9 cellular contexts compared by ENCODE assay signal in genomic region chr3:4983739-4984510, GRCh38. TPM values are rescaled to one million over a fixed set of nuclear protein-coding genes. Genes with fewer than 3 reads are reported as not detected.
DNase-seq lines count a peak whose midpoint lies in the region; ATAC-seq and TF ChIP-seq lines count a peak whose summit lies in the region.
"Had no signal": no experiment of that assay in that cellular context is flagged by ENCODE, and none has a peak within 500 bp of the region (broad histone marks: within the 10 kb centered on the region; RNA-seq: fewer than 3 reads in every experiment).

No MANE protein-coding gene starts in this region.

- H3K9ac ChIP-seq in GM23248, result peak overlapping the region; percentile 99

- H2AFZ ChIP-seq in GM23248, result no peak overlapping the region

- peaks cover 51% of the 10 kb centered on the region for H3K79me2 ChIP-seq in GM23248 (ENCODE audit: insufficient read depth)

- no peaks in the 10 kb centered on the region for H3K9me3 ChIP-seq in GM23248 (ENCODE audit: low read depth)
- H3K9me3 ChIP-seq in prostate gland, result no peaks in the 10 kb centered on the region
- no peaks in the 10 kb centered on the region for H3K9me3 ChIP-seq in vagina

- H3K4me3 ChIP-seq in GM06990 (replicated peaks; ENCODE audit: low read depth, low read length) (peak overlapping the region; percentile 96), GM23248 (peak overlapping the region; percentile 90), prostate gland (peak overlapping the region in 1 of 2 donors; percentile 23), vagina (peak overlapping the region; percentile 19 to 76)
- H3K4me3 ChIP-seq: cardiac muscle cell had no signal

- no peak for TF ChIP-seq POLR2A in prostate gland (IDR thresholded peaks at IDR 0.05)
- peak in 1 of 2 donors; percentile 29 for TF ChIP-seq POLR2A in vagina (IDR thresholded peaks at IDR 0.05)

- H3K9me2 ChIP-seq in GM23248 (ENCODE audit: insufficient read depth), result no peaks in the 10 kb centered on the region

- in situ Hi-C loops in GM23248 (cut with MboI), result no loop called here

- peaks cover 9% of the 10 kb centered on the region for H3K36me3 ChIP-seq in GM06990 (ENCODE audit: control insufficient read depth, insufficient read depth, low read length)
- H3K36me3 ChIP-seq in GM23248 (ENCODE audit: low read depth), result peaks cover 22% of the 10 kb centered on the region
- no peaks in the 10 kb centered on the region for H3K36me3 ChIP-seq in prostate gland
- no peaks in the 10 kb centered on the region for H3K36me3 ChIP-seq in vagina

- TF ChIP-seq CTCF in GM06990 (IDR thresholded peaks at IDR 0.05; ENCODE audit: insufficient read depth, low read length, poor library complexity, severe bottlenecking), result no peak
- no peak for TF ChIP-seq CTCF in prostate gland (IDR thresholded peaks at IDR 0.05)
- TF ChIP-seq CTCF in vagina (IDR thresholded peaks at IDR 0.05), result no peak

- H3K4me2 ChIP-seq in GM23248 (ENCODE audit: unreplicated experiment), result peak overlapping the region; percentile 98

- no peaks in the 10 kb centered on the region for H4K20me1 ChIP-seq in GM23248 (ENCODE audit: insufficient read depth)

- H3K27me3 ChIP-seq in GM06990 (replicated peaks; ENCODE audit: control insufficient read depth, insufficient read depth, low read length) (no peaks in the 10 kb centered on the region), GM23248 (replicated peaks; ENCODE audit: insufficient read depth) (no peaks in the 10 kb centered on the region), prostate gland (replicated peaks; ENCODE audit: insufficient read depth) (no peaks in the 10 kb centered on the region), vagina (no peaks in the 10 kb centered on the region)
- H3K27me3 ChIP-seq: cardiac muscle cell had no signal

- H3F3A ChIP-seq in GM23248 (ENCODE audit: insufficient read depth), result peaks cover 60% of the 10 kb centered on the region

- peak; percentile 2 for ATAC-seq in esophagus mucosa

- WGBS in GM23248 (ENCODE audit: low coverage in 1 of 2, low lambda C conversion rate in 2 of 2, missing lambda C conversion rate in 2 of 2), 2 experiments, result 4 to 6% methylated on average over 16 of the region's 16 CpGs
- 17% methylated on average over 16 of the region's 16 CpGs for WGBS in prostate gland

- H3K4me1 ChIP-seq in GM23248 (ENCODE audit: insufficient read depth) (peaks cover 51% of the 10 kb centered on the region), prostate gland (replicated peaks) (peaks cover 32% of the 10 kb centered on the region), vagina (peaks cover 76% of the 10 kb centered on the region)

- H3K27ac ChIP-seq in GM23248 (peak overlapping the region; percentile 98), prostate gland (peak overlapping the region; percentile 98), vagina (peak overlapping the region; percentile 98)
- H3K27ac ChIP-seq: cardiac muscle cell had no signal

- peak; percentile 87 for DNase-seq in GM06990 (ENCODE audit: extremely low read depth, insufficient read length)
- peak; percentile 93 for DNase-seq in GM23248
- peak; percentile 98 for DNase-seq in MV-4-11 (lab: John Stamatoyannopoulos, UW)
- peak; percentile 68 for DNase-seq in activated CD8-positive, alpha-beta memory T cell treated with anti-CD3 and anti-CD28 coated beads, Interleukin-2, amount 50 U/mL, for 24 hours (ENCODE audit: extremely low read depth)
- no peak for DNase-seq in prostate gland (ENCODE audit: low spot score)
- no peak for DNase-seq in vagina (ENCODE audit: extremely low spot score in 2 of 2)
- no peak for DNase-seq in NCI-H524 treated with DMSO at 0.1 percent for 48 hours (lab: John Stamatoyannopoulos, UW)

- intact Hi-C loops in prostate gland (cut with DNase I) (loop anchor here (10.0 kb wide), 2 partner anchors 239 to 329 kb away; no protein-coding TSS in a partner anchor), vagina (cut with DNase I) (loop anchor here (5.0 kb wide), 1 partner anchor 157 kb away; no protein-coding TSS in a partner anchor)

RNA-seq across cellular contexts. Expression of gene BHLHE40, which starts 4.7 kb away (rescaled TPM):
- 27.6 and 33.9 TPM in 2 replicates for total RNA-seq in GM23248 (2014; rRNA removed; shearing (Covaris generic))
- 42.9 TPM in 2 replicates for polyA plus RNA-seq in GM23248 (2016; fragmentation: Nextera tagmentation; extraction: Ambion mirVana)
- total RNA-seq in esophagus mucosa, result 266 TPM
- total RNA-seq in prostate gland, result 10 to 100 TPM; 32.3 to 52.0 TPM
- total RNA-seq in vagina, result 347 TPM

Comparison
In these comparisons a context has a peak if more than half of its experiments do, and no peak if none do; other contexts are left out.
1. DNase-seq: peak in GM06990 (single experiment), GM23248 (single experiment), MV-4-11 (single experiment) and activated CD8-positive, alpha-beta memory T cell treated with anti-CD3 and anti-CD28 coated beads, Interleukin-2, amount 50 U/mL, for 24 hours (single experiment); none in prostate gland (single experiment), vagina (0 of 2) and NCI-H524 treated with DMSO at 0.1 percent for 48 hours (single experiment).
2. Peak in every context shown above with its lines, with median percentiles within 50 percentile points of each other: H3K27ac ChIP-seq.